8 cellular contexts compared by ENCODE assay signal in the genomic region with DNA sequence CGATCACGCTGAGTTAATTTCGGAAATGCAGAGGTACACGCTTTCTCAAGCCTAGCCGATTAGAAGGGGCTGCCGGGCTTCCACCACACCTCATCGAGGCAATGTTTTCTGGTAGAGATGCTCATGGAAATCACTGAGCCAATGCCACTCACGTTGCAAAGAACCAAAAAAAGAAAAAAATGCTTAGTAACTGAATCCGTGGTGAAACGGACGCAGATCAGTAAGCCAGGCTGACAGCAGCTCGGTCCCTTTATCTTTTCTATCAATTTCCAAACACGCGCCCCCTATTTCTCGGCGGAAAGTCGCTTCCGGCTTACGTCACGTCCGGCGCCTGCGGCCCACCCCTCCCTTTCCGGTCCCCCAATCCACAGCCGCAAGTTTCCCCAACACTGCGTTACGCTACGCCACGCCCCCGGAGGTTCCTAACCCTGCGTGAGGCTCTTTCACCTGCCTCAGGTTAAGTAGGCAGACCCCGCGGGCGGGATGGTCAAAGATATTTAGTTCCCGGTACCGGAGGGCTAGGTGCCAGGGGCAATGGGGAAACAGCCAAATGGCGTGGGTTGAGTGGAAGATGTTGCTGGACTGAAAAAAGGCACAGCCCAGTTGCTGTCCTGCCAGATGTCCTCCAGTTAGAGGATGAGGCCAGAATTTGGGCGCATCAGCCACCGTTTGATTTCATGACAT. TPM values are rescaled to one million over a fixed set of nuclear protein-coding genes. Genes with fewer than 3 reads are reported as not detected.
DNase-seq lines count a peak whose midpoint lies in the region; ATAC-seq, FAIRE-seq and TF ChIP-seq lines count a peak whose summit lies in the region.

NSUN6 (minus strand) TSS at position 264 of the 684 bp plus-strand sequence. CDS start 384 bp downstream, outside the sequence.

- peak within 1 kb of the TSS; percentile 96 to 99 for H3K4me3 ChIP-seq in kidney (ENCODE audit: low read length in 2 of 2)

- H3K27ac ChIP-seq in kidney (ENCODE audit: low read depth in 2 of 2, low read length in 2 of 2): peak within 1 kb of the TSS; percentile 94 to 95

- H3K4me1 ChIP-seq in kidney (ENCODE audit: control insufficient read depth in 1 of 2, insufficient read depth in 1 of 2, low read depth in 1 of 2, low read length in 2 of 2): peaks cover 0 to 2% of the 10 kb centered on the region in 2 donors

- DNase-seq in AG09319 (ENCODE audit: extremely low read depth, low read depth) (peak; percentile 59), NCI-H345 treated with DMSO at 0.1 percent for 48 hours (lab: John Stamatoyannopoulos, UW; ENCODE audit: unreplicated experiment) (peak; percentile 38), cerebellum (ENCODE audit: low spot score) (peak; percentile 92), kidney (peak; percentile 97)
- DNase-seq in activated CD4-positive, CD25-positive, alpha-beta regulatory T cell treated with anti-CD3 and anti-CD28 coated beads, Interleukin-2, amount 50 U/mL, for 72 hours: peak; percentile 91
- peak; percentile 80 to 88 for DNase-seq in stimulated activated CD4-positive, alpha-beta T cell treated with anti-CD3 and anti-CD28 coated beads, Interleukin-1b, Interleukin-23, amount 100 ng/mL, for 1 hour (ENCODE audit: low read depth in 2 of 2)

- ATAC-seq in GM18909 (IDR thresholded peaks at IDR 0.05; ENCODE audit: poor library complexity, unreplicated experiment) (peak; percentile 99), HG03159 (IDR thresholded peaks at IDR 0.05; ENCODE audit: unreplicated experiment) (peak; percentile 98)

- intact Hi-C loops in kidney (cut with DNase I): no loop called here

- H3K9me3 ChIP-seq in kidney (ENCODE audit: control insufficient read depth in 1 of 2, low read length in 2 of 2): no peaks in the 10 kb centered on the region

- TF ChIP-seq CTCF in AG09319 (IDR thresholded peaks at IDR 0.05; ENCODE audit: low read depth, low read length) (peak; percentile 3; the same call in 1 of the 2 replicates), kidney (IDR thresholded peaks at IDR 0.05; ENCODE audit: borderline replicate concordance, extremely low read depth, insufficient read depth) (no peak)

- no peaks in the 10 kb centered on the region for H3K36me3 ChIP-seq in kidney (ENCODE audit: control insufficient read depth in 1 of 2, insufficient read depth in 2 of 2, low read length in 2 of 2)

- peak within 1 kb of the TSS; percentile 97 to 98 for H3K9ac ChIP-seq in kidney (ENCODE audit: low read length in 2 of 2)

- peak; percentile 41 for FAIRE-seq in kidney (lab: Jason Lieb, UNC)

RNA-seq across cellular contexts. Expression of gene NSUN6, which starts in this region (rescaled TPM):
- total RNA-seq in cerebellum: 34.5 TPM
- 19.3 TPM for total RNA-seq in kidney
- polyA plus RNA-seq in kidney (ENCODE audit: insufficient read depth, low read depth, low replicate concordance): 6.3 TPM

Comparison
In these comparisons a context has a peak if more than half of its experiments do, and no peak if none do; other contexts are left out.
1. Peak in every context shown above with its lines: DNase-seq, ATAC-seq, H3K4me3 ChIP-seq and H3K27ac ChIP-seq.
2. DNase-seq: peak in every context shown above with its lines; median percentile 97 in kidney; 92 in cerebellum; 91 in activated CD4-positive, CD25-positive, alpha-beta regulatory T cell treated with anti-CD3 and anti-CD28 coated beads, Interleukin-2, amount 50 U/mL, for 72 hours; 84 in stimulated activated CD4-positive, alpha-beta T cell treated with anti-CD3 and anti-CD28 coated beads, Interleukin-1b, Interleukin-23, amount 100 ng/mL, for 1 hour; 59 in AG09319; 38 in NCI-H345 treated with DMSO at 0.1 percent for 48 hours.